Comparison of ENCODE assay signal across 18 cellular contexts in genomic region chr5:98458004-98458403, GRCh38.
DNase-seq lines count a peak whose midpoint lies in the region; ATAC-seq and TF ChIP-seq lines count a peak whose summit lies in the region.
"Had no signal": no experiment of that assay in that cellular context is flagged by ENCODE, and none has a peak within 500 bp of the region (broad histone marks: within the 10 kb centered on the region; RNA-seq: fewer than 3 reads in every experiment).

No MANE protein-coding gene starts in this region.

- no peaks in the 10 kb centered on the region for H3K9me3 Mint-ChIP-seq in activated T-helper 2 cell treated with anti-CD3 and anti-CD28 coated beads, Interferon-gamma antibody, Interleukin-2, Interleukin-4, amounts not matched to agents 10 μg/mL and 5 μg/mL and 100 μg/mL, durations not matched to agents 14 hours and 24 hours and 36 hours
- H3K9me3 Mint-ChIP-seq: CD4-positive, CD25-positive, alpha-beta regulatory T cell; naive thymus-derived CD8-positive, alpha-beta T cell; T-helper 1 cell treated with Interleukin-12 subunit alpha and Interleukin-12 subunit beta and Interleukin-4 antibody, amounts not matched to agents 30 μg/mL and 1 μg/mL, for 36 hours had no signal

- no peaks in the 10 kb centered on the region for H3K36me3 Mint-ChIP-seq in activated T-helper 2 cell treated with anti-CD3 and anti-CD28 coated beads, Interferon-gamma antibody, Interleukin-2, Interleukin-4, amounts not matched to agents 10 μg/mL and 5 μg/mL and 100 μg/mL, durations not matched to agents 14 hours and 24 hours and 36 hours (ENCODE audit: low read depth)
- H3K36me3 Mint-ChIP-seq: CD4-positive, CD25-positive, alpha-beta regulatory T cell; naive thymus-derived CD8-positive, alpha-beta T cell had no signal

- no peak for TF ChIP-seq EP300 in suprapubic skin (IDR thresholded peaks at IDR 0.05)

- no peaks in the 10 kb centered on the region for H3K27me3 ChIP-seq in suprapubic skin
- H3K27me3 ChIP-seq: thyroid gland had no signal

- intact Hi-C loops in activated T-helper 2 cell treated with anti-CD3 and anti-CD28 coated beads, Interferon-gamma antibody, Interleukin-2, Interleukin-4, amounts not matched to agents 10 μg/mL and 5 μg/mL and 100 μg/mL, durations not matched to agents 14 hours and 24 hours and 36 hours (cut with micrococcal nuclease) = no loop called here

- H3K27ac Mint-ChIP-seq in activated T-helper 2 cell treated with anti-CD3 and anti-CD28 coated beads, Interferon-gamma antibody, Interleukin-2, Interleukin-4, amounts not matched to agents 10 μg/mL and 5 μg/mL and 100 μg/mL, durations not matched to agents 14 hours and 24 hours and 36 hours = no peak overlapping the region
- H3K27ac Mint-ChIP-seq: CD4-positive, CD25-positive, alpha-beta regulatory T cell; naive thymus-derived CD8-positive, alpha-beta T cell; T-helper 1 cell treated with Interleukin-12 subunit alpha and Interleukin-12 subunit beta and Interleukin-4 antibody, amounts not matched to agents 30 μg/mL and 1 μg/mL, for 36 hours had no signal

- H3K27ac ChIP-seq in suprapubic skin = no peak overlapping the region
- H3K27ac ChIP-seq: KMS-11, prostate gland, thyroid gland had no signal

- no peaks in the 10 kb centered on the region for H3K27me3 Mint-ChIP-seq in activated T-helper 2 cell treated with anti-CD3 and anti-CD28 coated beads, Interferon-gamma antibody, Interleukin-2, Interleukin-4, amounts not matched to agents 10 μg/mL and 5 μg/mL and 100 μg/mL, durations not matched to agents 14 hours and 24 hours and 36 hours (ENCODE audit: low read depth)
- H3K27me3 Mint-ChIP-seq: CD4-positive, CD25-positive, alpha-beta regulatory T cell had no signal

- no peak for TF ChIP-seq POLR2A in suprapubic skin (IDR thresholded peaks at IDR 0.05)

- 85% methylated on average over 2 of the region's 2 CpGs for WGBS in suprapubic skin

- no peaks in the 10 kb centered on the region for H3K36me3 ChIP-seq in suprapubic skin
- H3K36me3 ChIP-seq: prostate gland, thyroid gland had no signal

- DNase-seq in GM03348 (ENCODE audit: low spot score) (peak; percentile 20), LHCN-M2 (ENCODE audit: low read depth) (peak; percentile 91), choroid plexus epithelial cell (ENCODE audit: low read depth) (peak; percentile 88), renal cortical epithelial cell (ENCODE audit: low read depth) (peak; percentile 18), suprapubic skin (ENCODE audit: low spot score in 2 of 2) (no peak), SIG-M5 (lab: John Stamatoyannopoulos, UW) (no peak)
- no peak for DNase-seq in activated T-helper 2 cell treated with anti-CD3 and anti-CD28 coated beads, Interferon-gamma antibody, Interleukin-2, Interleukin-4, amounts not matched to agents 10 μg/mL and 5 μg/mL and 100 μg/mL, durations not matched to agents 14 hours and 24 hours and 36 hours (ENCODE audit: low spot score)
- DNase-seq: CD4-positive, CD25-positive, alpha-beta regulatory T cell; H7; naive thymus-derived CD8-positive, alpha-beta T cell; NCI-H1436 treated with DMSO at 0.1 percent for 48 hours; NCI-H446 treated with DMSO at 0.1 percent for 48 hours; stimulated activated CD4-positive, alpha-beta T cell treated with anti-CD3 and anti-CD28 coated beads, Interleukin-1b, Interleukin-23, amount 100 ng/mL, for 48 hours; thyroid gland had no signal

- no peaks in the 10 kb centered on the region for H3K4me1 Mint-ChIP-seq in activated T-helper 2 cell treated with anti-CD3 and anti-CD28 coated beads, Interferon-gamma antibody, Interleukin-2, Interleukin-4, amounts not matched to agents 10 μg/mL and 5 μg/mL and 100 μg/mL, durations not matched to agents 14 hours and 24 hours and 36 hours (ENCODE audit: low read depth)
- H3K4me1 Mint-ChIP-seq: CD4-positive, CD25-positive, alpha-beta regulatory T cell; naive thymus-derived CD8-positive, alpha-beta T cell had no signal

- TF ChIP-seq CTCF in choroid plexus epithelial cell (conservative IDR thresholded peaks at IDR 0.05; ENCODE audit: low read depth, low read length) (no peak), suprapubic skin (IDR thresholded peaks at IDR 0.05) (no peak)

- ATAC-seq in HG03469 (IDR thresholded peaks at IDR 0.05; ENCODE audit: unreplicated experiment) = no peak
- ATAC-seq: naive thymus-derived CD8-positive, alpha-beta T cell had no signal

- H3K4me3 ChIP-seq in choroid plexus epithelial cell (ENCODE audit: low read depth, low read length) (no peak overlapping the region), suprapubic skin (no peak overlapping the region)
- H3K4me3 ChIP-seq: prostate gland, thyroid gland had no signal

- no peaks in the 10 kb centered on the region for H3K9me3 ChIP-seq in suprapubic skin
- H3K9me3 ChIP-seq: prostate gland, thyroid gland had no signal

- no peak overlapping the region for H3K4me3 Mint-ChIP-seq in activated T-helper 2 cell treated with anti-CD3 and anti-CD28 coated beads, Interferon-gamma antibody, Interleukin-2, Interleukin-4, amounts not matched to agents 10 μg/mL and 5 μg/mL and 100 μg/mL, durations not matched to agents 14 hours and 24 hours and 36 hours (ENCODE audit: low read depth)
- H3K4me3 Mint-ChIP-seq: CD4-positive, CD25-positive, alpha-beta regulatory T cell; naive thymus-derived CD8-positive, alpha-beta T cell; T-helper 1 cell treated with Interleukin-12 subunit alpha and Interleukin-12 subunit beta and Interleukin-4 antibody, amounts not matched to agents 30 μg/mL and 1 μg/mL, for 36 hours had no signal

- no peaks in the 10 kb centered on the region for H3K4me1 ChIP-seq in suprapubic skin
- H3K4me1 ChIP-seq: prostate gland, thyroid gland had no signal

Comparison
In these comparisons a context has a peak if more than half of its experiments do, and no peak if none do; other contexts are left out.
1. DNase-seq: peak in GM03348 (single experiment), LHCN-M2 (single experiment), choroid plexus epithelial cell (single experiment) and renal cortical epithelial cell (single experiment); none in activated T-helper 2 cell treated with anti-CD3 and anti-CD28 coated beads, Interferon-gamma antibody, Interleukin-2, Interleukin-4, amounts not matched to agents 10 μg/mL and 5 μg/mL and 100 μg/mL, durations not matched to agents 14 hours and 24 hours and 36 hours (single experiment), suprapubic skin (0 of 2) and SIG-M5 (single experiment).